1 cellular context compared by ENCODE assay signal in genomic region chr17:4144411-4144747, GRCh38.
TF ChIP-seq lines count a peak whose summit lies in the region.

No MANE protein-coding gene starts in this region.

TF ChIP-seq in HepG2, 621 proteins besides CTCF, POLR2A, EP300 and RAD21:
- TF ChIP-seq DBP (CRISPR knock-in tag; IDR thresholded peaks at IDR 0.05; ENCODE audit: not compliant biosample characterization) (no peak), HMGXB3 (CRISPR knock-in tag; IDR thresholded peaks at IDR 0.05; ENCODE audit: borderline replicate concordance) (no peak), POLR2G (IDR thresholded peaks at IDR 0.05; ENCODE audit: low read depth, low read length) (no peak), HNRNPLL (IDR thresholded peaks at IDR 0.05; ENCODE audit: low read depth, low read length, poor library complexity, severe bottlenecking) (no peak), MLX (CRISPR knock-in tag; IDR thresholded peaks at IDR 0.05) (no peak), TRIM24 (CRISPR knock-in tag; IDR thresholded peaks at IDR 0.05) (no peak), LCORL (IDR thresholded peaks at IDR 0.05) (no peak), LCORL (CRISPR knock-in tag; IDR thresholded peaks at IDR 0.05) (no peak), ZNF207 (IDR thresholded peaks at IDR 0.05; ENCODE audit: borderline replicate concordance) (no peak), ZNF878 (CRISPR knock-in tag; IDR thresholded peaks at IDR 0.05) (no peak), HNRNPK (IDR thresholded peaks at IDR 0.05; ENCODE audit: low read depth, low read length, poor library complexity, severe bottlenecking) (no peak)
